In genomic region chrX:123481908-123482873, GRCh38 we compare ENCODE assay signal across 14 cellular contexts.
DNase-seq lines count a peak whose midpoint lies in the region; ATAC-seq and TF ChIP-seq lines count a peak whose summit lies in the region.
"Had no signal": no experiment of that assay in that cellular context is flagged by ENCODE, and none has a peak within 500 bp of the region (broad histone marks: within the 10 kb centered on the region; RNA-seq: fewer than 3 reads in every experiment).

No MANE protein-coding gene starts in this region.

- intact Hi-C loops in Right ventricle myocardium superior (cut with DNase I) (no loop called here), aorta (cut with DNase I) (no loop called here)

- no peak overlapping the region for H3K4me2 ChIP-seq in mesendoderm (ENCODE audit: low read length)

- no peak overlapping the region for H2AK5ac ChIP-seq in mesendoderm (ENCODE audit: low read length)

- no peak overlapping the region for H2BK120ac ChIP-seq in mesendoderm (ENCODE audit: low read depth, low read length)

- H2BK5ac ChIP-seq in mesendoderm (ENCODE audit: low read length) = no peak overlapping the region

- no peak overlapping the region for H2BK15ac ChIP-seq in mesendoderm (replicated peaks; ENCODE audit: low read depth)

- H3K4me3 Mint-ChIP-seq in endodermal cell = no peak overlapping the region
- H3K4me3 Mint-ChIP-seq: activated CD4-positive, alpha-beta memory T cell treated with anti-CD3 and anti-CD28 coated beads for 36 hours; T-helper 1 cell treated with Interleukin-12 subunit alpha and Interleukin-12 subunit beta and Interleukin-4 antibody, amounts not matched to agents 30 μg/mL and 1 μg/mL, for 36 hours had no signal

- no peak overlapping the region for H4K5ac ChIP-seq in mesendoderm (ENCODE audit: low read length)

- no peaks in the 10 kb centered on the region for H3K36me3 ChIP-seq in right atrium auricular region
- no peaks in the 10 kb centered on the region for H3K36me3 ChIP-seq in endodermal cell (ENCODE audit: control insufficient read depth, insufficient read depth, low read length)
- no peaks in the 10 kb centered on the region for H3K36me3 ChIP-seq in mesendoderm (ENCODE audit: control insufficient read depth, insufficient read depth, low read length)
- no peaks in the 10 kb centered on the region for H3K36me3 ChIP-seq in aorta (ENCODE audit: control insufficient read depth in 1 of 2, insufficient read depth in 2 of 2, low read length in 1 of 2)
- H3K36me3 ChIP-seq in tibial nerve = no peaks in the 10 kb centered on the region
- H3K36me3 ChIP-seq: vagina had no signal

- H3K4me3 ChIP-seq in right atrium auricular region = no peak overlapping the region
- H3K4me3 ChIP-seq in endodermal cell (ENCODE audit: low read length) = no peak overlapping the region
- no peak overlapping the region for H3K4me3 ChIP-seq in mesendoderm (ENCODE audit: low read length)
- H3K4me3 ChIP-seq in aorta (ENCODE audit: low read length in 2 of 2) = peak overlapping the region; percentile 10 to 14
- no peak overlapping the region for H3K4me3 ChIP-seq in tibial nerve
- H3K4me3 ChIP-seq: vagina had no signal

- H3K27ac Mint-ChIP-seq in endodermal cell = no peak overlapping the region
- H3K27ac Mint-ChIP-seq: activated CD4-positive, alpha-beta memory T cell treated with anti-CD3 and anti-CD28 coated beads for 36 hours; T-helper 1 cell treated with Interleukin-12 subunit alpha and Interleukin-12 subunit beta and Interleukin-4 antibody, amounts not matched to agents 30 μg/mL and 1 μg/mL, for 36 hours had no signal

- no peak overlapping the region for H3K56ac ChIP-seq in mesendoderm (ENCODE audit: low read length)

- peak overlapping the region in 1 of 2 donors; percentile 12 for H3K27ac ChIP-seq in right atrium auricular region
- peak overlapping the region; percentile 24 for H3K27ac ChIP-seq in endodermal cell (ENCODE audit: low read depth, low read length)
- H3K27ac ChIP-seq in mesendoderm (ENCODE audit: low read depth, low read length) = no peak overlapping the region
- H3K27ac ChIP-seq in aorta (ENCODE audit: low read depth in 1 of 2, low read length in 2 of 2) = peak overlapping the region in 1 of 2 donors; percentile 73
- H3K27ac ChIP-seq in tibial nerve = peak overlapping the region in 1 of 4 donors; percentile 47
- H3K27ac ChIP-seq: vagina had no signal

- H3K9me3 ChIP-seq in right atrium auricular region (no peaks in the 10 kb centered on the region), endodermal cell (ENCODE audit: control insufficient read depth, low read length) (no peaks in the 10 kb centered on the region), aorta (ENCODE audit: control insufficient read depth, low read length) (no peaks in the 10 kb centered on the region), tibial nerve (no peaks in the 10 kb centered on the region)
- H3K9me3 ChIP-seq: vagina had no signal

- whole genome bisulfite sequencing in endodermal cell (ENCODE audit: insufficient coverage in 1 of 2, insufficient read length in 1 of 2), 2 experiments = 79 to 100% methylated on average over 2 to 12 of the region's 12 CpGs
- no CpG with 5 or more reads among the region's 12 CpGs for WGBS in mesendoderm (ENCODE audit: extremely low coverage, insufficient coverage, low lambda C conversion rate)
- 6 to 30% methylated on average over 12 of the region's 12 CpGs for WGBS in aorta, 2 donors
- 40 to 55% methylated on average over 12 of the region's 12 CpGs for WGBS in tibial nerve, 2 donors

- H3K4me1 Mint-ChIP-seq in endodermal cell = no peaks in the 10 kb centered on the region

- H3K79me2 ChIP-seq in mesendoderm (ENCODE audit: control insufficient read depth, insufficient read depth, low read length) = no peaks in the 10 kb centered on the region

- H3K27me3 ChIP-seq in right atrium auricular region = no peaks in the 10 kb centered on the region
- no peaks in the 10 kb centered on the region for H3K27me3 ChIP-seq in endodermal cell (ENCODE audit: control insufficient read depth, insufficient read depth, low read length, poor library complexity, severe bottlenecking)
- H3K27me3 ChIP-seq in mesendoderm (ENCODE audit: insufficient read depth, low read length, poor library complexity) = no peaks in the 10 kb centered on the region
- H3K27me3 ChIP-seq in aorta (ENCODE audit: control insufficient read depth in 1 of 2, insufficient read depth in 2 of 2, low read length in 1 of 2) = no peaks in the 10 kb centered on the region
- no peaks in the 10 kb centered on the region for H3K27me3 ChIP-seq in tibial nerve
- H3K27me3 ChIP-seq: vagina had no signal

- H3K23ac ChIP-seq in mesendoderm (ENCODE audit: low read length) = no peak overlapping the region

- no peak for TF ChIP-seq CTCF in right atrium auricular region (IDR thresholded peaks at IDR 0.05)
- TF ChIP-seq CTCF in endodermal cell (conservative IDR thresholded peaks at IDR 0.05) = peak; percentile 38
- TF ChIP-seq CTCF in omental fat pad (IDR thresholded peaks at IDR 0.05) = no peak
- no peak for TF ChIP-seq CTCF in tibial nerve (IDR thresholded peaks at IDR 0.05)

- no peak overlapping the region for H3K4ac ChIP-seq in mesendoderm (ENCODE audit: low read depth, low read length)

- no peak overlapping the region for H3K18ac ChIP-seq in mesendoderm (ENCODE audit: low read length)

- peaks cover 41% of the 10 kb centered on the region for H3K9me3 Mint-ChIP-seq in endodermal cell
- H3K9me3 Mint-ChIP-seq: activated CD4-positive, alpha-beta memory T cell treated with anti-CD3 and anti-CD28 coated beads for 36 hours; T-helper 1 cell treated with Interleukin-12 subunit alpha and Interleukin-12 subunit beta and Interleukin-4 antibody, amounts not matched to agents 30 μg/mL and 1 μg/mL, for 36 hours had no signal

- H3K4me1 ChIP-seq in right atrium auricular region (no peaks in the 10 kb centered on the region), endodermal cell (ENCODE audit: control insufficient read depth, insufficient read depth, low read length) (no peaks in the 10 kb centered on the region), mesendoderm (ENCODE audit: control insufficient read depth, low read depth, low read length) (no peaks in the 10 kb centered on the region), aorta (ENCODE audit: control insufficient read depth in 1 of 2, insufficient read depth in 2 of 2, low read length in 2 of 2) (no peaks in the 10 kb centered on the region), tibial nerve (no peaks in the 10 kb centered on the region)
- H3K4me1 ChIP-seq: vagina had no signal

- H3K79me1 ChIP-seq in mesendoderm (ENCODE audit: low read length) = no peaks in the 10 kb centered on the region

- no peak overlapping the region for H4K8ac ChIP-seq in mesendoderm (ENCODE audit: low read depth, low read length)

- peak; percentile 59 for ATAC-seq in Right ventricle myocardium superior (ENCODE audit: poor library complexity)
- ATAC-seq in aorta (ENCODE audit: low FRiP score) = peak; percentile 61
- no peak for ATAC-seq in omental fat pad (ENCODE audit: low FRiP score)
- ATAC-seq: Panc1 had no signal

- DNase-seq in Right ventricle myocardium superior (no peak), right atrium auricular region (ENCODE audit: low spot score) (no peak), endodermal cell (no peak), mesendoderm (peak; percentile 16), aorta (no peak), omental fat pad (ENCODE audit: low spot score) (no peak), 8988T (no peak), tibial nerve (ENCODE audit: low spot score in 2 of 2) (no peak)
- DNase-seq: activated CD4-positive, alpha-beta memory T cell treated with anti-CD3 and anti-CD28 coated beads for 36 hours; activated naive CD4-positive, alpha-beta T cell; NCI-H1930 had no signal

- H3K36me3 Mint-ChIP-seq in endodermal cell (ENCODE audit: low read depth) = no peaks in the 10 kb centered on the region
- H3K36me3 Mint-ChIP-seq: activated CD4-positive, alpha-beta memory T cell treated with anti-CD3 and anti-CD28 coated beads for 36 hours had no signal

- TF ChIP-seq POLR2A in tibial nerve (IDR thresholded peaks at IDR 0.05) = no peak

- no peak overlapping the region for H3K9ac ChIP-seq in endodermal cell (ENCODE audit: extremely low read depth, low read length, poor library complexity, severe bottlenecking)
- no peak overlapping the region for H3K9ac ChIP-seq in mesendoderm (ENCODE audit: low read length)

- no peak for TF ChIP-seq EP300 in tibial nerve (IDR thresholded peaks at IDR 0.05)

- H3K27me3 Mint-ChIP-seq in endodermal cell (ENCODE audit: insufficient read depth) = peaks cover 2% of the 10 kb centered on the region
- H3K27me3 Mint-ChIP-seq: activated CD4-positive, alpha-beta memory T cell treated with anti-CD3 and anti-CD28 coated beads for 36 hours had no signal

Comparison
In these comparisons a context has a peak if more than half of its experiments do, and no peak if none do; other contexts are left out.
1. H3K4me3 ChIP-seq: peak in aorta (2 of 2); none in right atrium auricular region (0 of 2), endodermal cell (single experiment), mesendoderm (single experiment) and tibial nerve (0 of 4).